ENCODE assay signal across 9 cellular contexts in the genomic region with DNA sequence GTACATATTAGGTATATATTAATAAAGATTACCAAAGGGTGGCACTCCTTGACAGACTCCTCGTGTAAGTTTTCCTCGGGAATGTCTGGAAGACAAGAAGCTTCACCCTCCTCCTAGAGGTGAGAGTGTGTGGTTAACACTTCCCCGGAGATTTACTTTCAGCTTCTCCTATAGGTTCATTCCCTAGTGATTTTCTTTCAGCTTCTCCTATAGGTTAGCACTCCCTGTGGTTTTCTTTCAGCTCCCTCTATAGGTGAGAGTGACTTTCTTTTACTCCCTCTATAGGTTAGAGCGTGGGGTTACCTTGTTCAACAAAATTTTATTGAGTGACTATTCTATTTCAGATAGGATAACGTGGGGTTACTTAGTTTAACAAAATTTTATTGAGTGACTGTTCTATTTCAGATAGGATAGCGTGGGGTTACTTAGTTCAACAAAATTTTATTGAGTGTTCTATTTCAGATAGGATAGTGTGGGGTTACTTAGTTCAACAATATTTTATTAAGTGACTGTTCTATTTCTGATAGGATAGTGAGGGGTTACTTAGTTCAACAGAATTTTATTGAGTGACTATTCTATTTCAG. TPM values are rescaled to one million over a fixed set of nuclear protein-coding genes. Genes with fewer than 3 reads are reported as not detected.
DNase-seq lines count a peak whose midpoint lies in the region; ATAC-seq lines count a peak whose summit lies in the region.
"Had no signal": no experiment of that assay in that cellular context is flagged by ENCODE, and none has a peak within 500 bp of the region (broad histone marks: within the 10 kb centered on the region; RNA-seq: fewer than 3 reads in every experiment).

No MANE protein-coding gene starts in this region.

- CTCF ChIA-PET in activated CD8-positive, alpha-beta memory T cell treated with anti-CD3 and anti-CD28 coated beads, Interleukin-2, amount 10 ng/mL, durations not matched to agents 7 days and 5 days (lab: Charles Lee): interaction anchor here (1.0 to 2.6 kb wide), 4 partner anchors 25 to 281 kb away, joined by 3 to 11 read pairs (median 6); no protein-coding TSS in a partner anchor

- H3K9me3 ChIP-seq in iPS DF 6.9 (ENCODE audit: control insufficient read depth, insufficient read depth, low read length): no peaks in the 10 kb centered on the region

- H3K4me1 Mint-ChIP-seq in activated CD8-positive, alpha-beta memory T cell treated with anti-CD3 and anti-CD28 coated beads, Interleukin-2, amount 10 ng/mL, durations not matched to agents 7 days and 5 days: peaks cover 2% of the 10 kb centered on the region

- no CpG with 5 or more reads among the region's 6 CpGs for WGBS in iPS DF 6.9 (ENCODE audit: insufficient coverage, insufficient read length)

- H3K36me3 ChIP-seq in iPS DF 6.9 (ENCODE audit: control insufficient read depth, insufficient read depth, low read length): no peaks in the 10 kb centered on the region

- no peak overlapping the region for H3K4me3 ChIP-seq in iPS DF 6.9 (ENCODE audit: low read length)
- H3K4me3 ChIP-seq: skin epidermis had no signal

- no peak overlapping the region for H3K27ac ChIP-seq in iPS DF 6.9 (ENCODE audit: low read length)
- H3K27ac ChIP-seq in caudate nucleus (ENCODE audit: low read depth, low read length): no peak overlapping the region
- H3K27ac ChIP-seq: skin epidermis had no signal

- ATAC-seq in activated CD8-positive, alpha-beta memory T cell treated with anti-CD3 and anti-CD28 coated beads, Interleukin-2, amount 10 ng/mL, durations not matched to agents 7 days and 5 days: peak; percentile 78
- ATAC-seq in HG03342 (IDR thresholded peaks at IDR 0.05; ENCODE audit: unreplicated experiment): peak; percentile 87

- H3K4me1 ChIP-seq in iPS DF 6.9 (ENCODE audit: control insufficient read depth, insufficient read depth, low read length): no peaks in the 10 kb centered on the region

- no peaks in the 10 kb centered on the region for H3K27me3 Mint-ChIP-seq in activated CD8-positive, alpha-beta memory T cell treated with anti-CD3 and anti-CD28 coated beads, Interleukin-2, amount 10 ng/mL, durations not matched to agents 7 days and 5 days

- H3K27ac Mint-ChIP-seq in activated CD8-positive, alpha-beta memory T cell treated with anti-CD3 and anti-CD28 coated beads, Interleukin-2, amount 10 ng/mL, durations not matched to agents 7 days and 5 days: no peak overlapping the region

- no peak overlapping the region for H3K4me3 Mint-ChIP-seq in activated CD8-positive, alpha-beta memory T cell treated with anti-CD3 and anti-CD28 coated beads, Interleukin-2, amount 10 ng/mL, durations not matched to agents 7 days and 5 days

- no peak for DNase-seq in activated CD8-positive, alpha-beta memory T cell treated with anti-CD3 and anti-CD28 coated beads, Interleukin-2, amount 10 ng/mL, durations not matched to agents 7 days and 5 days
- no peak for DNase-seq in activated CD8-positive, alpha-beta memory T cell treated with anti-CD3 and anti-CD28 coated beads, Interleukin-2, amount 50 U/mL, for 4 hours
- DNase-seq in SHP77 treated with DMSO at 0.1 percent for 48 hours (lab: John Stamatoyannopoulos, UW): peak; percentile 7
- DNase-seq in iPS DF 6.9 (ENCODE audit: low read depth, low spot score): peak; percentile 39
- no peak for DNase-seq in dedifferentiated amniotic fluid mesenchymal stem cell (ENCODE audit: extremely low spot score)
- no peak for DNase-seq in activated effector memory CD4-positive, alpha-beta T cell treated with Interleukin-2 at 50 U/mL for 16 hours
- DNase-seq in caudate nucleus (lab: John Stamatoyannopoulos, UW): no peak

- no peaks in the 10 kb centered on the region for H3K27me3 ChIP-seq in iPS DF 6.9 (ENCODE audit: control insufficient read depth, insufficient read depth, low read length)

- H3K9me3 Mint-ChIP-seq in activated CD8-positive, alpha-beta memory T cell treated with anti-CD3 and anti-CD28 coated beads, Interleukin-2, amount 10 ng/mL, durations not matched to agents 7 days and 5 days (ENCODE audit: low read depth): no peaks in the 10 kb centered on the region

- H3K36me3 Mint-ChIP-seq in activated CD8-positive, alpha-beta memory T cell treated with anti-CD3 and anti-CD28 coated beads, Interleukin-2, amount 10 ng/mL, durations not matched to agents 7 days and 5 days: peaks cover 3% of the 10 kb centered on the region

RNA-seq across cellular contexts. Expression of a gene that starts 32.7 kb away (rescaled TPM):
- 10 to 100 TPM; 47.0 to 65.3 TPM for total RNA-seq in activated CD8-positive, alpha-beta memory T cell treated with anti-CD3 and anti-CD28 coated beads, Interleukin-2, amount 10 ng/mL, durations not matched to agents 7 days and 5 days

Comparison
In these comparisons a context has a peak if more than half of its experiments do, and no peak if none do; other contexts are left out.
1. DNase-seq: peak in SHP77 treated with DMSO at 0.1 percent for 48 hours (single experiment) and iPS DF 6.9 (single experiment); none in activated CD8-positive, alpha-beta memory T cell treated with anti-CD3 and anti-CD28 coated beads, Interleukin-2, amount 10 ng/mL, durations not matched to agents 7 days and 5 days (single experiment), activated CD8-positive, alpha-beta memory T cell treated with anti-CD3 and anti-CD28 coated beads, Interleukin-2, amount 50 U/mL, for 4 hours (single experiment), dedifferentiated amniotic fluid mesenchymal stem cell (single experiment), activated effector memory CD4-positive, alpha-beta T cell treated with Interleukin-2 at 50 U/mL for 16 hours (single experiment) and caudate nucleus (0 of 61).